33 cellular contexts compared by ENCODE assay signal in the genomic region with DNA sequence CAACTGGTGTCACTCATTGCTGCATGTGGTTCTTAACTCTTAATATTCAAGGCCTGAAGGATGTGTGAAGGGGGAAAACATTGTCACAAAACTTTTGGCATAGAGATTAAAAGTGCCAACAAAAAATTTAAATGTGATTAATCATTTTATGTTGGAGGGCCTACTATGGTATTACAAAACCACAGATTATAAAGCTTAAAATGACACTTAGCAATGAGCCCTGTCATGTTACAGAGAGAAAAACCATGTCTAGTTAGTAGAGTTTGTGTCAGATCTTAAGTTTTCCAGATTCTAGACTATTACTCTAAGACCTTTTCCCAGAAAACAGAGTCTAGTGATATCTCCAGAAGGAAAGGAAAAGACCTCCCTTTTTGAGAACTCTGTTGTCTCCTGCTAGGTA.
"Had no signal": no experiment of that assay in that cellular context is flagged by ENCODE, and none has a peak within 500 bp of the region (broad histone marks: within the 10 kb centered on the region; RNA-seq: fewer than 3 reads in every experiment).

No MANE protein-coding gene starts in this region.

- H3K9me3 ChIP-seq: adrenal gland, ascending aorta, colonic mucosa, gastrocnemius medialis had no signal

- H3K36me3 ChIP-seq: adrenal gland, ascending aorta, breast epithelium, cardiac muscle cell, colonic mucosa, gastrocnemius medialis, WERI-Rb-1 had no signal

- H3K4me1 Mint-ChIP-seq: activated B cell treated with CpG ODN at 0.5 μM for 24 hours; activated naive CD4-positive, alpha-beta T cell treated with anti-CD3 and anti-CD28 coated beads, Interleukin-2, amount 50 U/mL, for 24 hours; activated naive CD8-positive, alpha-beta T cell treated with anti-CD3 and anti-CD28 coated beads for 36 hours; activated naive CD8-positive, alpha-beta T cell treated with anti-CD3 and anti-CD28 coated beads, Interleukin-2, amount 50 U/mL, for 24 hours; T-helper 17 cell had no signal

- H3K27me3 ChIP-seq: adrenal gland, ascending aorta, breast epithelium, cardiac muscle cell, colonic mucosa, foreskin keratinocyte, gastrocnemius medialis had no signal

- H3K9me3 Mint-ChIP-seq: activated B cell treated with CpG ODN at 0.5 μM for 24 hours; activated CD8-positive, alpha-beta T cell treated with anti-CD3 and anti-CD28 coated beads for 36 hours; activated naive CD4-positive, alpha-beta T cell treated with anti-CD3 and anti-CD28 coated beads for 36 hours; activated naive CD4-positive, alpha-beta T cell treated with anti-CD3 and anti-CD28 coated beads, Interleukin-2, amount 50 U/mL, for 24 hours; activated naive CD8-positive, alpha-beta T cell treated with anti-CD3 and anti-CD28 coated beads, Interleukin-2, amount 50 U/mL, for 24 hours; activated T-cell treated with anti-CD3 and anti-CD28 coated beads, Interleukin-2, amount 50 U/mL, for 4 hours; activated T-helper 1 cell treated with anti-CD3 and anti-CD28 coated beads, Interleukin-12 subunit alpha, Interleukin-12 subunit beta, Interleukin-2, Interleukin-4 antibody, amounts not matched to agents 30 ng/mL and 10 ng/mL and 1 ng/mL, durations not matched to agents 14 hours and 24 hours and 36 hours; activated T-helper 2 cell treated with anti-CD3 and anti-CD28 coated beads, Interferon-gamma antibody, Interleukin-2, Interleukin-4, amounts not matched to agents 10 μg/mL and 5 μg/mL and 100 μg/mL, durations not matched to agents 14 hours and 24 hours and 36 hours; T-helper 2 cell treated with Interferon-gamma antibody and Interleukin-4, amounts not matched to agents 5 μg/mL and 100 μg/mL, for 36 hours had no signal

- H3K4me3 ChIP-seq: adrenal gland, ascending aorta, breast epithelium, cardiac muscle cell, colonic mucosa, gastrocnemius medialis had no signal

- DNase-seq: activated B cell treated with CpG ODN at 0.5 μM for 24 hours; activated CD4-positive, alpha-beta T cell treated with anti-CD3 and anti-CD28 coated beads for 48 hours; activated CD4-positive, alpha-beta T cell treated with anti-CD3 and anti-CD28 coated beads, Interleukin-2, amount 50 U/mL, for 1 hour; activated CD4-positive, alpha-beta T cell treated with anti-CD3 and anti-CD28 coated beads, Interleukin-2, amount 50 U/mL, for 48 hours; activated CD8-positive, alpha-beta memory T cell treated with anti-CD3 and anti-CD28 coated beads for 24 hours; activated CD8-positive, alpha-beta T cell treated with anti-CD3 and anti-CD28 coated beads for 36 hours; activated effector memory CD4-positive, alpha-beta T cell treated with anti-CD3 and anti-CD28 coated beads, Interleukin-2, amount 50 U/mL, for 16 hours; activated naive CD4-positive, alpha-beta T cell treated with anti-CD3 and anti-CD28 coated beads for 36 hours; activated naive CD8-positive, alpha-beta T cell treated with anti-CD3 and anti-CD28 coated beads for 36 hours; activated naive CD8-positive, alpha-beta T cell treated with anti-CD3 and anti-CD28 coated beads, Interleukin-2, amount 50 U/mL, for 24 hours; activated T-cell treated with anti-CD3 and anti-CD28 coated beads, Interleukin-2, amount 50 U/mL, for 4 hours; adrenal gland; central memory CD4-positive, alpha-beta T cell; cerebellar nuclear complex; colonic mucosa; effector CD8-positive, alpha-beta T cell; foreskin keratinocyte; gastrocnemius medialis; glutamatergic neuron; T-helper 1 cell; T-helper 17 cell; T1000; WERI-Rb-1 had no signal

- H3K36me3 Mint-ChIP-seq: activated naive CD4-positive, alpha-beta T cell treated with anti-CD3 and anti-CD28 coated beads, Interleukin-2, amount 50 U/mL, for 24 hours; activated naive CD8-positive, alpha-beta T cell treated with anti-CD3 and anti-CD28 coated beads for 36 hours; brain had no signal

- H3K27ac ChIP-seq: adrenal gland, ascending aorta, breast epithelium, cardiac muscle cell, colonic mucosa, foreskin keratinocyte, gastrocnemius medialis, WERI-Rb-1 had no signal

- H3K4me3 Mint-ChIP-seq: activated B cell treated with CpG ODN at 0.5 μM for 24 hours; activated CD8-positive, alpha-beta T cell treated with anti-CD3 and anti-CD28 coated beads for 36 hours; activated naive CD4-positive, alpha-beta T cell treated with anti-CD3 and anti-CD28 coated beads for 36 hours; activated naive CD4-positive, alpha-beta T cell treated with anti-CD3 and anti-CD28 coated beads, Interleukin-2, amount 50 U/mL, for 24 hours; activated naive CD8-positive, alpha-beta T cell treated with anti-CD3 and anti-CD28 coated beads for 36 hours; activated naive CD8-positive, alpha-beta T cell treated with anti-CD3 and anti-CD28 coated beads, Interleukin-2, amount 50 U/mL, for 24 hours; activated T-cell treated with anti-CD3 and anti-CD28 coated beads, Interleukin-2, amount 50 U/mL, for 4 hours; activated T-helper 1 cell treated with anti-CD3 and anti-CD28 coated beads, Interleukin-12 subunit alpha, Interleukin-12 subunit beta, Interleukin-2, Interleukin-4 antibody, amounts not matched to agents 30 ng/mL and 10 ng/mL and 1 ng/mL, durations not matched to agents 14 hours and 24 hours and 36 hours; brain; T-helper 17 cell; T-helper 2 cell treated with Interferon-gamma antibody and Interleukin-4, amounts not matched to agents 5 μg/mL and 100 μg/mL, for 36 hours had no signal

- H3K27me3 Mint-ChIP-seq: activated B cell treated with CpG ODN at 0.5 μM for 24 hours; activated CD8-positive, alpha-beta T cell treated with anti-CD3 and anti-CD28 coated beads for 36 hours had no signal

- H3K27ac Mint-ChIP-seq: activated B cell treated with CpG ODN at 0.5 μM for 24 hours; activated CD8-positive, alpha-beta T cell treated with anti-CD3 and anti-CD28 coated beads for 36 hours; activated naive CD4-positive, alpha-beta T cell treated with anti-CD3 and anti-CD28 coated beads for 36 hours; activated naive CD4-positive, alpha-beta T cell treated with anti-CD3 and anti-CD28 coated beads, Interleukin-2, amount 50 U/mL, for 24 hours; activated naive CD8-positive, alpha-beta T cell treated with anti-CD3 and anti-CD28 coated beads for 36 hours; activated naive CD8-positive, alpha-beta T cell treated with anti-CD3 and anti-CD28 coated beads, Interleukin-2, amount 50 U/mL, for 24 hours; activated T-helper 1 cell treated with anti-CD3 and anti-CD28 coated beads, Interleukin-12 subunit alpha, Interleukin-12 subunit beta, Interleukin-2, Interleukin-4 antibody, amounts not matched to agents 30 ng/mL and 10 ng/mL and 1 ng/mL, durations not matched to agents 14 hours and 24 hours and 36 hours; activated T-helper 2 cell treated with anti-CD3 and anti-CD28 coated beads, Interferon-gamma antibody, Interleukin-2, Interleukin-4, amounts not matched to agents 10 μg/mL and 5 μg/mL and 100 μg/mL, durations not matched to agents 14 hours and 24 hours and 36 hours; T-helper 17 cell; T-helper 2 cell treated with Interferon-gamma antibody and Interleukin-4, amounts not matched to agents 5 μg/mL and 100 μg/mL, for 36 hours had no signal

- ATAC-seq: activated CD4-positive, CD25-positive, alpha-beta regulatory T cell treated with anti-CD3 and anti-CD28 coated beads, Interleukin-2, amount 50 U/mL, for 24 hours; activated CD8-positive, alpha-beta T cell treated with anti-CD3 and anti-CD28 coated beads for 36 hours; activated naive CD8-positive, alpha-beta T cell treated with anti-CD3 and anti-CD28 coated beads, Interleukin-2, amount 50 U/mL, for 24 hours; activated T-cell treated with anti-CD3 and anti-CD28 coated beads, Interleukin-2, amount 50 U/mL, for 4 hours; esophagus mucosa; foreskin keratinocyte; gastrocnemius medialis; T-helper 17 cell had no signal

- H3K4me1 ChIP-seq: adrenal gland, ascending aorta, breast epithelium, colonic mucosa, gastrocnemius medialis had no signal
